ENCODE assay signal across 8 cellular contexts in the genomic region with DNA sequence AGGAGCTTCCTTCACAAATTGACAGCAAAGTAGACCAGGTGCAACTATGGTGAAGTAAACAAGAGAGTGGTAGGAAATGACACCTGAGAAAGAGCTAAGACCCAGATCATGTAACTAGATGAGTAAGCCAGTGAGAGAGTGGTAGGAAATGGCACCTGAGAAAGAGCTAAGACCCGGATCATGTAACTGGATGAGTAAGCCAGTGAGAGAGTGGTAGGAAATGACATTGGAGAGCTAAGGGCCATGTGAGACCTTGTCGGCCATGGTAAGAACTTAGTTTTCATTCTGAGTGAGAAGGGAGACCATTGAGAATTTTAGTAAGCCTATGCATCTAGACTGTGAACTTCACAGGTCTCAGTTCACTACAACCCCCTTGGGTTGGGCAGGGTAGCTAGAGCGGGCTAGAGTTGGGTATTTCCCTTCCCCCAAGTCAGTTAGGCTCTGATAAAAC. TPM values are rescaled to one million over a fixed set of nuclear protein-coding genes. Genes with fewer than 3 reads are reported as not detected.
DNase-seq lines count a peak whose midpoint lies in the region; ATAC-seq lines count a peak whose summit lies in the region.

No MANE protein-coding gene starts in this region.

- H3K27me3 ChIP-seq in aorta (ENCODE audit: control insufficient read depth in 1 of 2, insufficient read depth in 2 of 2, low read length in 1 of 2), result no peaks in the 10 kb centered on the region

- no peak overlapping the region for H3K27ac ChIP-seq in aorta (ENCODE audit: low read depth in 1 of 2, low read length in 2 of 2)

- H3K36me3 ChIP-seq in aorta (ENCODE audit: control insufficient read depth in 1 of 2, insufficient read depth in 2 of 2, low read length in 1 of 2), result no peaks in the 10 kb centered on the region

- H3K9me3 ChIP-seq in aorta (ENCODE audit: control insufficient read depth, low read length), result no peaks in the 10 kb centered on the region

- H3K9me3 Mint-ChIP-seq in activated CD4-positive, alpha-beta T cell treated with anti-CD3 and anti-CD28 coated beads, Interleukin-2, amount 10 ng/mL, durations not matched to agents 24 days and 14 days, result no peaks in the 10 kb centered on the region

- peak overlapping the region; percentile 46 for H3K4me3 Mint-ChIP-seq in activated CD4-positive, alpha-beta T cell treated with anti-CD3 and anti-CD28 coated beads, Interleukin-2, amount 10 ng/mL, durations not matched to agents 24 days and 14 days

- H3K27ac Mint-ChIP-seq in activated CD4-positive, alpha-beta T cell treated with anti-CD3 and anti-CD28 coated beads, Interleukin-2, amount 10 ng/mL, durations not matched to agents 24 days and 14 days, result peak overlapping the region; percentile 92

- peak; percentile 97 for ATAC-seq in GM19468 (IDR thresholded peaks at IDR 0.05; ENCODE audit: extremely low read depth, unreplicated experiment)
- ATAC-seq in HG03457 (IDR thresholded peaks at IDR 0.05; ENCODE audit: unreplicated experiment), result peak; percentile 98
- ATAC-seq in aorta (ENCODE audit: low FRiP score), result no peak

- peaks cover 8% of the 10 kb centered on the region for H3K36me3 Mint-ChIP-seq in activated CD4-positive, alpha-beta T cell treated with anti-CD3 and anti-CD28 coated beads, Interleukin-2, amount 10 ng/mL, durations not matched to agents 24 days and 14 days (ENCODE audit: low read depth)

- intact Hi-C loops in activated CD4-positive, alpha-beta T cell treated with anti-CD3 and anti-CD28 coated beads, Interleukin-2, amount 10 ng/mL, durations not matched to agents 24 days and 14 days (cut with micrococcal nuclease), result loop anchor here (1.0 to 5.0 kb wide), 10 partner anchors 13 to 1116 kb away; partner anchors contain the start of genes CEP97, LNP1, PCNP and TOMM70
- intact Hi-C loops in aorta (cut with DNase I), result no loop called here

- 80 to 81% methylated on average over 3 of the region's 3 CpGs for WGBS in aorta, 2 donors

- H3K27me3 Mint-ChIP-seq in activated CD4-positive, alpha-beta T cell treated with anti-CD3 and anti-CD28 coated beads, Interleukin-2, amount 10 ng/mL, durations not matched to agents 24 days and 14 days, result no peaks in the 10 kb centered on the region

- H3K4me3 ChIP-seq in aorta (ENCODE audit: low read length in 2 of 2), result no peak overlapping the region

- no peaks in the 10 kb centered on the region for H3K4me1 ChIP-seq in aorta (ENCODE audit: control insufficient read depth in 1 of 2, insufficient read depth in 2 of 2, low read length in 2 of 2)

- peak; percentile 93 for DNase-seq in DMS53 (lab: John Stamatoyannopoulos, UW)
- DNase-seq in activated CD4-positive, alpha-beta T cell treated with anti-CD3 and anti-CD28 coated beads, Interleukin-2, amount 10 ng/mL, durations not matched to agents 24 days and 14 days, result peak; percentile 84
- DNase-seq in left kidney (ENCODE audit: low read depth, low spot score), result peak; percentile 7
- DNase-seq in SIG-M5 treated with dmso at 0.1 percent for 504 hours (lab: John Stamatoyannopoulos, UW; ENCODE audit: unreplicated experiment), result no peak
- no peak for DNase-seq in aorta
- no peak for DNase-seq in SW 1271 (lab: John Stamatoyannopoulos, UW)

- H3K4me1 Mint-ChIP-seq in activated CD4-positive, alpha-beta T cell treated with anti-CD3 and anti-CD28 coated beads, Interleukin-2, amount 10 ng/mL, durations not matched to agents 24 days and 14 days, result peaks cover 41% of the 10 kb centered on the region

RNA-seq across cellular contexts. Expression of gene SENP7, which starts 5.4 kb away (rescaled TPM):
- 8.1 and 9.5 TPM in 2 replicates for total RNA-seq in activated CD4-positive, alpha-beta T cell treated with anti-CD3 and anti-CD28 coated beads, Interleukin-2, amount 10 ng/mL, durations not matched to agents 24 days and 14 days
- total RNA-seq in aorta, result 10 to 100 TPM; 25.6 to 32.4 TPM
- polyA plus RNA-seq in aorta, result 10 to 100 TPM in 1 of 2 donors, 1 to 10 TPM in 1; 6.9 to 14.5 TPM

RNA-seq across cellular contexts. Expression of gene TRMT10C, which starts 43.2 kb away (rescaled TPM):
- total RNA-seq in activated CD4-positive, alpha-beta T cell treated with anti-CD3 and anti-CD28 coated beads, Interleukin-2, amount 10 ng/mL, durations not matched to agents 24 days and 14 days, result 58.3 and 59.9 TPM in 2 replicates
- total RNA-seq in aorta, result 10 to 100 TPM; 14.8 to 15.0 TPM
- polyA plus RNA-seq in aorta, result 10 to 100 TPM in 1 of 2 donors, 1 to 10 TPM in 1; 9.1 to 11.5 TPM

RNA-seq across cellular contexts. Expression of gene PCNP, which starts 55.5 kb away (rescaled TPM):
- 190 and 205 TPM in 2 replicates for total RNA-seq in activated CD4-positive, alpha-beta T cell treated with anti-CD3 and anti-CD28 coated beads, Interleukin-2, amount 10 ng/mL, durations not matched to agents 24 days and 14 days
- total RNA-seq in aorta, result 100 to 1,000 TPM; 161 to 176 TPM
- 100 to 1,000 TPM; 135 to 233 TPM for polyA plus RNA-seq in aorta

Comparison
In these comparisons a context has a peak if more than half of its experiments do, and no peak if none do; other contexts are left out.
1. DNase-seq: peak in DMS53 (single experiment), activated CD4-positive, alpha-beta T cell treated with anti-CD3 and anti-CD28 coated beads, Interleukin-2, amount 10 ng/mL, durations not matched to agents 24 days and 14 days (single experiment) and left kidney (single experiment); none in SIG-M5 treated with dmso at 0.1 percent for 504 hours (single experiment), aorta (0 of 2) and SW 1271 (0 of 2).